Comparison of ENCODE assay signal across 14 cellular contexts in the genomic region with DNA sequence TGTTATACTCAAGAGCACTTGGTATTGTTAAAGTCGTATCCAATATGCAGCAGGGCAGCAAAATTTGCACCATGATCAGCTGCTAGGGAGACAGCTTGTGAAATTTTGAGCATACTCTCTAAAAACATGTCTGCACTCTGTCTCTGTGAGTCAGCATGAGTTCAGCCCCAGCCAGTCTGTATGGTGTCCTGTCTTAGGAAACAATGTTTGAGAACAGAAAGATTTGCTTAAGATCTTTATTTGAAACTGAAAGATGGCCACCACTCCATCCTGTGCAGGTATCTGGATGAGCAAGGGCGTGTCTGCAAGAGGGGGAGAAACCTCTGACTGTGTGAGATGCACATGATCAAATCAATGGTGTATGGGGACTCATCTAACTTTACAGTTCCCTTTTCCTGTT.
A peak's percentile ranks its signal among the peaks of the same experiment; 100 is the strongest.
DNase-seq lines count a peak whose midpoint lies in the region; TF ChIP-seq lines count a peak whose summit lies in the region.
"Had no signal": no experiment of that assay in that cellular context is flagged by ENCODE, and none has a peak within 500 bp of the region (broad histone marks: within the 10 kb centered on the region; RNA-seq: fewer than 3 reads in every experiment).

No MANE protein-coding gene starts in this region.

- peaks cover 0 to 2% (median 0%) of the 10 kb centered on the region in 3 donors for H3K27me3 Mint-ChIP-seq in CD14-positive monocyte (ENCODE audit: low read depth in 3 of 3)
- H3K27me3 Mint-ChIP-seq: activated naive CD8-positive, alpha-beta T cell had no signal

- H3K9me3 Mint-ChIP-seq in CD14-positive monocyte = peaks cover 0 to 4% (median 0%) of the 10 kb centered on the region in 7 donors

- H3K27ac Mint-ChIP-seq in CD14-positive monocyte = no peak overlapping the region
- H3K27ac Mint-ChIP-seq: activated naive CD8-positive, alpha-beta T cell had no signal

- H3K36me3 ChIP-seq in transverse colon = no peaks in the 10 kb centered on the region
- H3K36me3 ChIP-seq in vagina = no peaks in the 10 kb centered on the region
- H3K36me3 ChIP-seq: BLaER1 treated with 17β-estradiol and CSF1 and Interleukin-3, amounts not matched to agents 10 nM and 100 nM; ovary had no signal

- H3K4me3 ChIP-seq in AG04449 (ENCODE audit: low read depth, low read length) (no peak overlapping the region), transverse colon (no peak overlapping the region), vagina (no peak overlapping the region)
- H3K4me3 ChIP-seq: BLaER1 treated with 17β-estradiol and CSF1 and Interleukin-3, amounts not matched to agents 10 nM and 100 nM; coronary artery; ovary; SK-N-MC had no signal

- CTCF ChIA-PET in AG04449 (lab: Yijun Ruan, JAX) = interaction anchor here (2.1 kb wide), 1 partner anchor 9 kb away, joined by 5 read pairs; no protein-coding TSS in a partner anchor

- H3K4me3 Mint-ChIP-seq in CD14-positive monocyte = no peak overlapping the region
- H3K4me3 Mint-ChIP-seq: activated naive CD8-positive, alpha-beta T cell had no signal

- POLR2A ChIA-PET in AG04449 (lab: Yijun Ruan, JAX) = no interaction called here

- DNase-seq in AG04449 (ENCODE audit: low read depth, low spot score) (peak; percentile 28), HCEC 1CT (peak; percentile 73), amniotic epithelial cell (ENCODE audit: low read depth) (peak; percentile 81), hepatic stellate cell (ENCODE audit: low spot score) (peak; percentile 17), CD14-positive monocyte (ENCODE audit: low spot score) (no peak), transverse colon (no peak), vagina (ENCODE audit: extremely low spot score in 2 of 2) (no peak)
- no peak for DNase-seq in stimulated activated naive CD4-positive, alpha-beta T cell treated with Interleukin-2 at 50 U/mL for 16 hours (lab: John Stamatoyannopoulos, UW)
- DNase-seq: foreskin melanocyte, ovary had no signal

- TF ChIP-seq POLR2A in transverse colon (IDR thresholded peaks at IDR 0.05) = no peak
- TF ChIP-seq POLR2A in vagina (IDR thresholded peaks at IDR 0.05) = no peak

- no peaks in the 10 kb centered on the region for H3K4me1 ChIP-seq in transverse colon
- H3K4me1 ChIP-seq in vagina = no peaks in the 10 kb centered on the region
- H3K4me1 ChIP-seq: BLaER1 treated with 17β-estradiol and CSF1 and Interleukin-3, amounts not matched to agents 10 nM and 100 nM had no signal

- intact Hi-C loops in CD14-positive monocyte (cut with micrococcal nuclease) (no loop called here), transverse colon (cut with DNase I; ENCODE audit: low total_unique reads) (no loop called here), vagina (cut with DNase I) (no loop called here)

- no peaks in the 10 kb centered on the region for H3K4me1 Mint-ChIP-seq in CD14-positive monocyte

- TF ChIP-seq EP300 in transverse colon (IDR thresholded peaks at IDR 0.05; ENCODE audit: low read depth) = no peak

- in situ Hi-C loops in transverse colon (cut with MboI; ENCODE audit: low pct_ligation_motif_present in 1 of 4, low pct_unique_long_range_greater_than_20kb in 1 of 4, low sequenced_read_pairs in 3 of 4) = no loop called here

- no peak overlapping the region for H3K27ac ChIP-seq in transverse colon
- no peak overlapping the region for H3K27ac ChIP-seq in vagina
- H3K27ac ChIP-seq: BLaER1 treated with 17β-estradiol and CSF1 and Interleukin-3, amounts not matched to agents 10 nM and 100 nM; coronary artery; ovary; SK-N-MC had no signal

- 76 to 80% methylated on average over 1 to 2 of the region's 2 CpGs for WGBS in transverse colon (ENCODE audit: low coverage in 1 of 2), 2 donors

- H3K27me3 ChIP-seq in transverse colon (no peaks in the 10 kb centered on the region), vagina (no peaks in the 10 kb centered on the region)
- H3K27me3 ChIP-seq: BLaER1 treated with 17β-estradiol and CSF1 and Interleukin-3, amounts not matched to agents 10 nM and 100 nM; ovary had no signal

- TF ChIP-seq CTCF in AG04449 (IDR thresholded peaks at IDR 0.05; ENCODE audit: insufficient read depth, low read length, missing control alignments) = no peak
- no peak for TF ChIP-seq CTCF in CD14-positive monocyte (IDR thresholded peaks at IDR 0.05)
- TF ChIP-seq CTCF in transverse colon (IDR thresholded peaks at IDR 0.05) = no peak
- no peak for TF ChIP-seq CTCF in vagina (IDR thresholded peaks at IDR 0.05)

- H3K9me3 ChIP-seq in transverse colon (no peaks in the 10 kb centered on the region), vagina (no peaks in the 10 kb centered on the region)
- H3K9me3 ChIP-seq: BLaER1 treated with 17β-estradiol and CSF1 and Interleukin-3, amounts not matched to agents 10 nM and 100 nM; ovary had no signal

- no peaks in the 10 kb centered on the region for H3K36me3 Mint-ChIP-seq in CD14-positive monocyte
- H3K36me3 Mint-ChIP-seq: activated naive CD8-positive, alpha-beta T cell had no signal

Comparison
In these comparisons a context has a peak if more than half of its experiments do, and no peak if none do; other contexts are left out.
1. DNase-seq: peak in AG04449 (single experiment), HCEC 1CT (single experiment), amniotic epithelial cell (single experiment) and hepatic stellate cell (single experiment); none in CD14-positive monocyte (single experiment), transverse colon (single experiment), stimulated activated naive CD4-positive, alpha-beta T cell treated with Interleukin-2 at 50 U/mL for 16 hours (single experiment) and vagina (0 of 2).